ENCODE assay signal across 10 cellular contexts in the genomic region with DNA sequence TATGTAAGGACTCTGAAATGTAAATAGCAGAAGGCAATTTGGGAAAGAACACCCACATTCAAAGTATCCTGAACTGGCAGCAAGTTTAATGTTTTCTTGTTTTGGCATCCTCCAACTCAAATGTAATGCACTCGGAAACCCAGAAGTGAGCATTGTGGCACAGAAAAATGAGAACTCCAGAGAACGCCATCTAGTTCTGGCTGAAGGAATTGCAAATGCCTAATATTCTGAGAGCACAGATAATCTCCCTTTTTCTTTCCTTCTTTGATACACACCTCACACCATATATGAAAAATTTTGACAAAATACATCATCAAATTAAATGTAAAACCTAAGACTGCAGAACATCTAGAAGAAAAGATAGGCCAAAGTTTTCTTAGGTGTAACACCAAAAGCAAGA. TPM values are rescaled to one million over a fixed set of nuclear protein-coding genes. Genes with fewer than 3 reads are reported as not detected.
DNase-seq lines count a peak whose midpoint lies in the region; ATAC-seq and TF ChIP-seq lines count a peak whose summit lies in the region.
"Had no signal": no experiment of that assay in that cellular context is flagged by ENCODE, and none has a peak within 500 bp of the region (broad histone marks: within the 10 kb centered on the region; RNA-seq: fewer than 3 reads in every experiment).

No MANE protein-coding gene starts in this region.

- H3K9me3 ChIP-seq in osteoblast (ENCODE audit: low read depth, low read length), result no peaks in the 10 kb centered on the region
- no peaks in the 10 kb centered on the region for H3K9me3 ChIP-seq in sigmoid colon

- H3K79me2 ChIP-seq in osteoblast (ENCODE audit: insufficient read depth, low read length), result no peaks in the 10 kb centered on the region

- ATAC-seq in GM21723 (IDR thresholded peaks at IDR 0.05; ENCODE audit: unreplicated experiment), result no peak

- H3K27ac ChIP-seq in dorsolateral prefrontal cortex (peak overlapping the region in 24 of 59 donors; percentile 3 to 76 (median 42)), osteoblast (ENCODE audit: low read depth, low read length) (no peak overlapping the region), sigmoid colon (no peak overlapping the region)

- H3K36me3 ChIP-seq in GM06990 (ENCODE audit: control insufficient read depth, insufficient read depth, low read length) (no peaks in the 10 kb centered on the region), osteoblast (ENCODE audit: insufficient read depth, low read length) (no peaks in the 10 kb centered on the region), sigmoid colon (no peaks in the 10 kb centered on the region)

- H3K4me2 ChIP-seq in osteoblast (ENCODE audit: insufficient read depth, low read length), result no peak overlapping the region

- TF ChIP-seq EP300 in sigmoid colon (IDR thresholded peaks at IDR 0.05), result no peak

- DNase-seq in GM06990 (ENCODE audit: extremely low read depth, insufficient read length), result no peak
- peak; percentile 0 for DNase-seq in NAMALWA (ENCODE audit: low spot score)
- DNase-seq in dorsolateral prefrontal cortex, result no peak
- no peak for DNase-seq in osteoblast (ENCODE audit: insufficient read length, low spot score, missing footprints)
- no peak for DNase-seq in activated CD8-positive, alpha-beta memory T cell treated with anti-CD3 and anti-CD28 coated beads for 24 hours
- DNase-seq in sigmoid colon, result no peak
- no peak for DNase-seq in erythroblast (lab: John Stamatoyannopoulos, UW)
- DNase-seq: DMS153, NCI-H1694 treated with DMSO at 0.1 percent for 48 hours had no signal

- 11 to 45% methylated on average over 2 of the region's 2 CpGs for WGBS in sigmoid colon, 2 donors

- intact Hi-C loops in dorsolateral prefrontal cortex (cut with DNase I) (loop anchor here in 1 of 2 donors (5.0 kb wide), 1 partner anchor 48 kb away; no protein-coding TSS in a partner anchor), sigmoid colon (cut with DNase I) (no loop called here)

- H3K27me3 ChIP-seq in GM06990 (replicated peaks; ENCODE audit: control insufficient read depth, insufficient read depth, low read length) (no peaks in the 10 kb centered on the region), dorsolateral prefrontal cortex (peaks cover 0 to 68% (median 7%) of the 10 kb centered on the region in 45 donors), osteoblast (ENCODE audit: insufficient read depth, low read length) (no peaks in the 10 kb centered on the region), sigmoid colon (no peaks in the 10 kb centered on the region)

- TF ChIP-seq CTCF in GM06990 (IDR thresholded peaks at IDR 0.05; ENCODE audit: insufficient read depth, low read length, poor library complexity, severe bottlenecking), result peak; percentile 37
- TF ChIP-seq CTCF in dorsolateral prefrontal cortex (IDR thresholded peaks at IDR 0.05 in 54 of 56, conservative IDR thresholded peaks at IDR 0.05 in 2 of 56; ENCODE audit: low read depth in 1 of 56, partially characterized antibody in 56 of 56), result peak in 48 of 56 donors; percentile 15 to 69 (median 49)
- peak; percentile 26 for TF ChIP-seq CTCF in osteoblast (IDR thresholded peaks at IDR 0.05; ENCODE audit: extremely low read depth, low read depth, low read length)
- TF ChIP-seq CTCF in sigmoid colon (IDR thresholded peaks at IDR 0.05), result no peak

- no peak for TF ChIP-seq POLR2A in sigmoid colon (IDR thresholded peaks at IDR 0.05)
- TF ChIP-seq POLR2A in erythroblast (IDR thresholded peaks at IDR 0.05; ENCODE audit: low read length), result no peak

- no peaks in the 10 kb centered on the region for H3K4me1 ChIP-seq in osteoblast (ENCODE audit: insufficient read depth, low read length)
- no peaks in the 10 kb centered on the region for H3K4me1 ChIP-seq in sigmoid colon

- no peaks in the 10 kb centered on the region for H4K20me1 ChIP-seq in osteoblast (ENCODE audit: insufficient read depth, low read length)

- no peak overlapping the region for H3K4me3 ChIP-seq in GM06990 (replicated peaks; ENCODE audit: low read depth, low read length)
- peak overlapping the region in 4 of 59 donors; percentile 3 to 8 (median 6) for H3K4me3 ChIP-seq in dorsolateral prefrontal cortex
- no peak overlapping the region for H3K4me3 ChIP-seq in osteoblast (ENCODE audit: insufficient read depth, low read length)
- no peak overlapping the region for H3K4me3 ChIP-seq in sigmoid colon

- H2AFZ ChIP-seq in osteoblast (ENCODE audit: low read length), result no peak overlapping the region

RNA-seq across cellular contexts. Expression of a gene that starts 52.1 kb away (rescaled TPM):
- total RNA-seq in dorsolateral prefrontal cortex, result 10 to 100 TPM in 104 of 120 experiments, 1 to 10 TPM in 16; 3.7 to 32.8 (median 14.6) TPM
- not detected in 2 replicates for total RNA-seq in osteoblast
- total RNA-seq in sigmoid colon, result under 1 TPM; 0.33 to 0.55 (median 0.45) TPM
- polyA plus RNA-seq in sigmoid colon, result under 1 TPM; under 0.01 to 0.23 (median 0.10) TPM

Comparison
In these comparisons a context has a peak if more than half of its experiments do, and no peak if none do; other contexts are left out.
1. CTCF ChIP-seq: peak in GM06990 (single experiment), dorsolateral prefrontal cortex (48 of 56) and osteoblast (single experiment); none in sigmoid colon (0 of 4).